In the genomic region with DNA sequence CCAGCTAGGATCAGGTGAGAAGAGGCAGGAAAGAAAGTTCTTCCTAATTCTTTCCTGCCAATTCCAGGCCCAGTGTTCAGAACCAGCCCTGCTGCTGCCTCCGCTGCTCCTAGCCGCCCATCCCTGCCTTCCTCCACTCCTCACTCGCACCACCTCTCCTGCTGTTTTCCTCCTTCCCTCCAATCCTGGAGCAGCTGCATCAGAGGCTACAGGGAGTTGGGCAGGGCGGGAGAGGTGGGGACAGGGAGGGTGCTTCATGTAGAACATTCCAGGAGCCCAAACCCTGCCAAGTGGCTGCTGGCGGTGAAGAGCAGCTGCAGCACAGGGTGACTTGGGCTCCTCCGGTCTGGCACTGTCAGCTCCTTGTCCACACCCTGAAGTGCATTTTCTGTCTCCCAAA, we compare ENCODE assay signal across 16 cellular contexts.
A peak's percentile ranks its signal among the peaks of the same experiment; 100 is the strongest.
DNase-seq lines count a peak whose midpoint lies in the region; ATAC-seq, FAIRE-seq and TF ChIP-seq lines count a peak whose summit lies in the region.
"Had no signal": no experiment of that assay in that cellular context is flagged by ENCODE, and none has a peak within 500 bp of the region (broad histone marks: within the 10 kb centered on the region; RNA-seq: fewer than 3 reads in every experiment).

No MANE protein-coding gene starts in this region.

- H3K4me1 ChIP-seq in astrocyte (ENCODE audit: insufficient read depth, low read length) (peaks cover 10% of the 10 kb centered on the region), transverse colon (peaks cover 11 to 22% (median 17%) of the 10 kb centered on the region in 4 donors)
- H3K4me1 ChIP-seq: HAP-1 had no signal

- no peak overlapping the region for H2AFZ ChIP-seq in astrocyte (ENCODE audit: low read depth, low read length)

- no peak overlapping the region for H3K4me3 ChIP-seq in astrocyte (ENCODE audit: insufficient read depth, low read depth, low read length)
- no peak overlapping the region for H3K4me3 ChIP-seq in transverse colon
- H3K4me3 ChIP-seq: HAP-1 had no signal

- in situ Hi-C loops in transverse colon (cut with MboI; ENCODE audit: low pct_ligation_motif_present in 1 of 4, low pct_unique_long_range_greater_than_20kb in 1 of 4, low sequenced_read_pairs in 3 of 4), result no loop called here

- H3K36me3 Mint-ChIP-seq in astrocyte (ENCODE audit: low read depth, unreplicated experiment) (peaks cover 46% of the 10 kb centered on the region), nephron (ENCODE audit: low read depth) (peaks cover 18% of the 10 kb centered on the region)
- H3K36me3 Mint-ChIP-seq: CD4-positive, CD25-positive, alpha-beta regulatory T cell had no signal

- DNase-seq in astrocyte (ENCODE audit: low read depth) (no peak), left cardiac atrium (no peak), transverse colon (peak; percentile 49), NCI-H1105 treated with DMSO at 0.1 percent for 48 hours (lab: John Stamatoyannopoulos, UW) (no peak), epidermal melanocyte (ENCODE audit: insufficient read length, low spot score) (no peak)
- DNase-seq: activated CD4-positive, alpha-beta T cell treated with anti-CD3 and anti-CD28 coated beads, Interleukin-2, amount 50 U/mL, for 48 hours; CD4-positive, CD25-positive, alpha-beta regulatory T cell; NCI-H2081; NCI-H748 treated with DMSO at 0.1 percent for 48 hours; stimulated activated CD4-positive, alpha-beta T cell treated with anti-CD3 and anti-CD28 coated beads, Interleukin-1b, Interleukin-23, amount 100 ng/mL, for 48 hours; T-helper 9 cell had no signal

- H3K27ac Mint-ChIP-seq in astrocyte (ENCODE audit: unreplicated experiment), result peak overlapping the region; percentile 13
- peak overlapping the region in 2 of 3 experiments; percentile 17 to 33 for H3K27ac Mint-ChIP-seq in nephron
- H3K27ac Mint-ChIP-seq: CD4-positive, CD25-positive, alpha-beta regulatory T cell had no signal

- no peak overlapping the region for H3K4me2 ChIP-seq in astrocyte (ENCODE audit: low read length)

- no peak for TF ChIP-seq EP300 in transverse colon (IDR thresholded peaks at IDR 0.05; ENCODE audit: low read depth)

- H3K9me3 ChIP-seq in astrocyte (ENCODE audit: insufficient read depth, low read depth, low read length) (no peaks in the 10 kb centered on the region), transverse colon (no peaks in the 10 kb centered on the region)
- H3K9me3 ChIP-seq: HAP-1 had no signal

- peaks cover 80% of the 10 kb centered on the region for H4K20me1 ChIP-seq in astrocyte (ENCODE audit: insufficient read depth, low read length)

- no peak for TF ChIP-seq CTCF in astrocyte (IDR thresholded peaks at IDR 0.05; ENCODE audit: insufficient read depth, low read depth, low read length)
- TF ChIP-seq CTCF in nephron (IDR thresholded peaks at IDR 0.05; ENCODE audit: unreplicated experiment in 3 of 3), result no peak
- TF ChIP-seq CTCF in transverse colon (IDR thresholded peaks at IDR 0.05), result no peak

- H3K9ac ChIP-seq in astrocyte (ENCODE audit: low read length), result no peak overlapping the region

- no peak for FAIRE-seq in astrocyte (lab: Jason Lieb, UNC)

- intact Hi-C loops in left cardiac atrium (cut with DNase I) (no loop called here), transverse colon (cut with DNase I; ENCODE audit: low total_unique reads) (no loop called here)

- H3K36me3 ChIP-seq in astrocyte (ENCODE audit: insufficient read depth, low read length), result peaks cover 25% of the 10 kb centered on the region
- peaks cover 0 to 10% (median 0%) of the 10 kb centered on the region in 4 donors for H3K36me3 ChIP-seq in transverse colon
- H3K36me3 ChIP-seq: HAP-1 had no signal

- H3K4me3 Mint-ChIP-seq in astrocyte (ENCODE audit: unreplicated experiment), result no peak overlapping the region
- peak overlapping the region in 1 of 3 experiments; percentile 24 for H3K4me3 Mint-ChIP-seq in nephron
- H3K4me3 Mint-ChIP-seq: brain; CD4-positive, CD25-positive, alpha-beta regulatory T cell had no signal

- TF ChIP-seq POLR2A in transverse colon (IDR thresholded peaks at IDR 0.05), result no peak

- ATAC-seq in left cardiac atrium, result peak; percentile 13 to 21
- no peak for ATAC-seq in HG02970 (IDR thresholded peaks at IDR 0.05; ENCODE audit: low FRiP score, unreplicated experiment)

- H3K4me1 Mint-ChIP-seq in astrocyte (ENCODE audit: low read depth, unreplicated experiment) (peaks cover 25% of the 10 kb centered on the region), nephron (peaks cover 39% of the 10 kb centered on the region)
- H3K4me1 Mint-ChIP-seq: CD4-positive, CD25-positive, alpha-beta regulatory T cell had no signal

- H3K27me3 Mint-ChIP-seq in astrocyte (ENCODE audit: low read depth, unreplicated experiment), result no peaks in the 10 kb centered on the region
- H3K27me3 Mint-ChIP-seq in nephron (ENCODE audit: low read depth), result no peaks in the 10 kb centered on the region

- no peaks in the 10 kb centered on the region for H3K9me3 Mint-ChIP-seq in astrocyte (ENCODE audit: unreplicated experiment)
- no peaks in the 10 kb centered on the region for H3K9me3 Mint-ChIP-seq in nephron
- H3K9me3 Mint-ChIP-seq: brain had no signal

- H3K27me3 ChIP-seq in astrocyte (ENCODE audit: insufficient read depth, low read length) (no peaks in the 10 kb centered on the region), transverse colon (no peaks in the 10 kb centered on the region)

- no peak overlapping the region for H3K27ac ChIP-seq in astrocyte (ENCODE audit: low read depth, low read length)
- peak overlapping the region; percentile 17 to 73 (median 60) for H3K27ac ChIP-seq in transverse colon
- H3K27ac ChIP-seq: HL-60 had no signal

- H3K79me2 ChIP-seq in astrocyte (ENCODE audit: insufficient read depth, low read length), result peaks cover 3% of the 10 kb centered on the region

- 47 to 56% methylated on average over 3 to 6 of the region's 6 CpGs for WGBS in transverse colon (ENCODE audit: low coverage in 1 of 2), 2 donors
